Comparison of ENCODE assay signal across 38 cellular contexts in the genomic region with DNA sequence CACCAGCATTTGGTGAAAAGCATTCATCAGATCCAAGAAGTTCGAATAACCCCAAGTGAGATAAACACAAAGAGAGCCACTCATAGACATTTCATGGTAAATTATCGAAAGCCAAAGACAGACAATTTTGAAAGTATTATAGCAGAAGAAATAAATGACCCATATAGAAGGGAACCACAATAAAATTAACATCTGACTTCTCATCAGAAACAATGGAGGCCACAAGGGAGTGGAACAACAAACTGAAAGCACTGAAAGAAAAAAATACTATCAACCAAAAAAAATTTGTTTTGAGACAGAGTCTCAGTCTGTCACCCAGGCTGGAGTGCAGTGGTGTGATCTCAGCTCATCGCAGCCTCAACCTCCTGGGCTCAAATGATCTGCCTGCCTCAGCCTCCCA. TPM values are rescaled to one million over a fixed set of nuclear protein-coding genes. Genes with fewer than 3 reads are reported as not detected.
"Had no signal": no experiment of that assay in that cellular context is flagged by ENCODE, and none has a peak within 500 bp of the region (broad histone marks: within the 10 kb centered on the region; RNA-seq: fewer than 3 reads in every experiment).

No MANE protein-coding gene starts in this region.

- H3K9me3 ChIP-seq: MG63 had no signal

- H3K36me3 ChIP-seq: MG63 had no signal

- H3K4me3 ChIP-seq: MG63 had no signal

- DNase-seq: Karpas-422, Kasumi-1, MG63, MM.1S, MV-4-11, NCI-H1048, NCI-H1092, NCI-H1092 treated with DMSO at 0.1 percent for 48 hours, NCI-H1105, NCI-H1105 treated with DMSO at 0.1 percent for 48 hours, NCI-H1417, NCI-H1417 treated with DMSO at 0.1 percent for 48 hours, NCI-H1436, NCI-H1436 treated with DMSO at 0.1 percent for 48 hours, NCI-H146, NCI-H1694, NCI-H1694 treated with DMSO at 0.1 percent for 48 hours, NCI-H187, NCI-H187 treated with DMSO at 0.1 percent for 48 hours, NCI-H1930, NCI-H2029, NCI-H2029 treated with DMSO at 0.1 percent for 48 hours, NCI-H2081, NCI-H2081 treated with DMSO at 0.1 percent for 48 hours, NCI-H2107, NCI-H2171, NCI-H2171 treated with DMSO at 0.1 percent for 48 hours, NCI-H2227 treated with DMSO at 0.1 percent for 48 hours, NCI-H226, NCI-H345, NCI-H446, NCI-H446 treated with DMSO at 0.1 percent for 48 hours, NCI-H510A, NCI-H510A treated with DMSO at 0.1 percent for 48 hours, NCI-H524 had no signal

RNA-seq across cellular contexts. Expression of a gene that starts 12.3 kb away (rescaled TPM):
- total RNA-seq: LHCN-M2, MCF 10A had no signal

RNA-seq across cellular contexts. Expression of a gene that starts 14.3 kb away (rescaled TPM):
- total RNA-seq: LHCN-M2, M059J, MCF 10A had no signal
